Comparison of ENCODE assay signal across 18 cellular contexts in genomic region chr1:226806988-226807387, GRCh38.
"Had no signal": no experiment of that assay in that cellular context is flagged by ENCODE, and none has a peak within 500 bp of the region (broad histone marks: within the 10 kb centered on the region; RNA-seq: fewer than 3 reads in every experiment).

No MANE protein-coding gene starts in this region.

- H3K36me3 ChIP-seq: left ventricle myocardium inferior, right atrium auricular region, upper lobe of left lung had no signal

- H3K4me3 Mint-ChIP-seq: activated naive CD8-positive, alpha-beta T cell treated with anti-CD3 and anti-CD28 coated beads, Interleukin-2, amount 50 U/mL, for 24 hours; activated T-helper 17 cell treated with anti-CD3 and anti-CD28 coated beads, Interleukin-2, amount 50 U/mL, for 72 hours; memory B cell; natural killer cell; stimulated activated naive CD8-positive, alpha-beta T cell treated with anti-CD3 and anti-CD28 coated beads, Interleukin-15, Interleukin-2, amounts not matched to agents 100 ng/mL and 50 ng/mL, for 24 hours had no signal

- H3K27ac ChIP-seq: left ventricle myocardium inferior, right atrium auricular region, upper lobe of left lung had no signal

- H3K4me1 Mint-ChIP-seq: memory B cell, natural killer cell had no signal

- H3K27ac Mint-ChIP-seq: activated naive CD8-positive, alpha-beta T cell treated with anti-CD3 and anti-CD28 coated beads, Interleukin-2, amount 50 U/mL, for 24 hours; activated T-helper 17 cell treated with anti-CD3 and anti-CD28 coated beads, Interleukin-2, amount 50 U/mL, for 72 hours; memory B cell; natural killer cell; stimulated activated naive CD8-positive, alpha-beta T cell treated with anti-CD3 and anti-CD28 coated beads, Interleukin-15, Interleukin-2, amounts not matched to agents 100 ng/mL and 50 ng/mL, for 24 hours had no signal

- H3K9me3 ChIP-seq: left ventricle myocardium inferior, right atrium auricular region, upper lobe of left lung had no signal

- H3K27me3 ChIP-seq: right atrium auricular region, upper lobe of left lung had no signal

- H3K9me3 Mint-ChIP-seq: activated naive CD8-positive, alpha-beta T cell treated with anti-CD3 and anti-CD28 coated beads, Interleukin-2, amount 50 U/mL, for 24 hours; activated T-helper 17 cell treated with anti-CD3 and anti-CD28 coated beads, Interleukin-2, amount 50 U/mL, for 72 hours; memory B cell; natural killer cell; stimulated activated naive CD8-positive, alpha-beta T cell treated with anti-CD3 and anti-CD28 coated beads, Interleukin-15, Interleukin-2, amounts not matched to agents 100 ng/mL and 50 ng/mL, for 24 hours had no signal

- H3K4me3 ChIP-seq: left ventricle myocardium inferior, right atrium auricular region, skin epidermis, upper lobe of left lung had no signal

- H3K4me1 ChIP-seq: left ventricle myocardium inferior, right atrium auricular region, upper lobe of left lung had no signal

- H3K27me3 Mint-ChIP-seq: activated naive CD8-positive, alpha-beta T cell treated with anti-CD3 and anti-CD28 coated beads, Interleukin-2, amount 50 U/mL, for 24 hours; activated T-helper 17 cell treated with anti-CD3 and anti-CD28 coated beads, Interleukin-2, amount 50 U/mL, for 72 hours; stimulated activated naive CD8-positive, alpha-beta T cell treated with anti-CD3 and anti-CD28 coated beads, Interleukin-15, Interleukin-2, amounts not matched to agents 100 ng/mL and 50 ng/mL, for 24 hours had no signal

- ATAC-seq: activated naive CD8-positive, alpha-beta T cell treated with anti-CD3 and anti-CD28 coated beads, Interleukin-2, amount 50 U/mL, for 24 hours; activated T-helper 17 cell treated with anti-CD3 and anti-CD28 coated beads, Interleukin-2, amount 50 U/mL, for 72 hours; natural killer cell had no signal

- H3K36me3 Mint-ChIP-seq: memory B cell, natural killer cell had no signal

- DNase-seq: activated CD4-positive, alpha-beta T cell treated with anti-CD3 and anti-CD28 coated beads, Interleukin-2, amount 50 U/mL, for 4 hours; activated CD4-positive, CD25-positive, alpha-beta regulatory T cell treated with anti-CD3 and anti-CD28 coated beads, Interleukin-2, amount 50 U/mL, for 72 hours; activated naive CD4-positive, alpha-beta T cell treated with Interleukin-2 at 50 U/mL for 16 hours; activated naive CD8-positive, alpha-beta T cell treated with anti-CD3 and anti-CD28 coated beads, Interleukin-2, amount 50 U/mL, for 24 hours; activated T-cell treated with anti-CD3 and anti-CD28 coated beads for 4 hours; aorta; erythroblast; left ventricle myocardium inferior; natural killer cell; posterior cingulate gyrus; T-helper 1 cell; T1000; upper lobe of left lung had no signal
